In the genomic region with DNA sequence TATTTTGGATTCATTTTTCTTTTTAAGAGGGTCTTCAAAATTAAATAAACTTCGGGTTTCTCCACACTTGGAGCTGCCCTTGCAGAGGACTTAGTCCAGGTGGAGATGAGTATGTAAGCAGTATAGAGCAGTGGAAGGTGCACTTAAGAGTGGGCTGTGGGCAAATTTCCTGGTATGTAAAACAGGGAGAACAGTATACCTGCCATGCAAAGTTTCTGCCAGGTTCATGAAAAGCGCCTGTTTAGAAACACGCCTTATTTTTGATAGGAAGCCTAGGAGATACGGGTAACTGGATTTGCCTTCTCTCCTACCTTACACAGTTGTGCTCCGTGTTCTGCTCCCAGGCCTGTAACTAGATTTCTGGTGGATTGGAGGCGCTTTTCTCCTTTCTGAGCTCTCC, we compare ENCODE assay signal across 9 cellular contexts. TPM values are rescaled to one million over a fixed set of nuclear protein-coding genes. Genes with fewer than 3 reads are reported as not detected.
DNase-seq lines count a peak whose midpoint lies in the region; ATAC-seq, FAIRE-seq and TF ChIP-seq lines count a peak whose summit lies in the region.
"Had no signal": no experiment of that assay in that cellular context is flagged by ENCODE, and none has a peak within 500 bp of the region (broad histone marks: within the 10 kb centered on the region; RNA-seq: fewer than 3 reads in every experiment).

No MANE protein-coding gene starts in this region.

- H3K9me1 ChIP-seq in keratinocyte (ENCODE audit: control insufficient read depth, extremely low read depth, insufficient read depth, low read length) = peaks cover 4% of the 10 kb centered on the region

- H3K4me2 ChIP-seq in keratinocyte (ENCODE audit: control insufficient read depth, extremely low read depth, insufficient read depth, low read depth, low read length) = peak overlapping the region; percentile 91

- ATAC-seq in activated CD4-positive, alpha-beta T cell treated with anti-CD3 and anti-CD28 coated beads for 36 hours = no peak
- ATAC-seq in activated T-helper 17 cell treated with anti-CD3 and anti-CD28 coated beads, Interleukin-2, amount 50 U/mL, for 72 hours (replicated peaks) = no peak

- intact Hi-C loops in activated CD4-positive, alpha-beta T cell treated with anti-CD3 and anti-CD28 coated beads for 36 hours (cut with DNase I, micrococcal nuclease) = loop anchor here (2.0 to 5.0 kb wide), 5 partner anchors 56 to 706 kb away; a partner anchor contains a TSS
- intact Hi-C loops in posterior vena cava (cut with DNase I) = loop anchor here in 1 of 2 donors (5.0 kb wide), 1 partner anchor 109 kb away; no protein-coding TSS in a partner anchor

- dilution Hi-C loops in keratinocyte (cut with MboI; ENCODE audit: extremely low pct_ligation_motif_present, low sequenced_read_pairs) = no loop called here

- peaks cover 24% of the 10 kb centered on the region for H3K4me1 ChIP-seq in keratinocyte (ENCODE audit: control insufficient read depth, extremely low read depth, insufficient read depth, low read length)
- peaks cover 41% of the 10 kb centered on the region for H3K4me1 ChIP-seq in suprapubic skin

- 30% methylated on average over 6 of the region's 6 CpGs for WGBS in suprapubic skin

- no peak for DNase-seq in activated CD4-positive, alpha-beta T cell treated with anti-CD3 and anti-CD28 coated beads for 36 hours
- no peak for DNase-seq in activated CD4-positive, alpha-beta T cell treated with anti-CD3 and anti-CD28 coated beads, Interleukin-2, amount 50 U/mL, for 1 hour
- DNase-seq in keratinocyte (ENCODE audit: low read depth, low spot score) (no peak), suprapubic skin (ENCODE audit: low spot score in 2 of 2) (no peak), posterior vena cava (ENCODE audit: low spot score) (no peak), NCI-H446 (lab: John Stamatoyannopoulos, UW) (no peak)
- DNase-seq in central memory CD4-positive, alpha-beta T cell = no peak

- peak overlapping the region; percentile 58 to 96 (median 89) for H3K4me3 ChIP-seq in keratinocyte (ENCODE audit: control insufficient read depth in 2 of 3, extremely low read depth in 1 of 3, insufficient read depth in 2 of 3, low read depth in 1 of 3, low read length in 3 of 3)
- H3K4me3 ChIP-seq in suprapubic skin = peak overlapping the region; percentile 79

- H3K4me1 Mint-ChIP-seq in activated CD4-positive, alpha-beta T cell treated with anti-CD3 and anti-CD28 coated beads for 36 hours = peaks cover 31% of the 10 kb centered on the region
- H3K4me1 Mint-ChIP-seq in activated T-helper 17 cell treated with anti-CD3 and anti-CD28 coated beads, Interleukin-2, amount 50 U/mL, for 72 hours = peaks cover 24% of the 10 kb centered on the region

- H3K36me3 ChIP-seq in keratinocyte (ENCODE audit: control insufficient read depth in 2 of 2, extremely low read depth in 1 of 2, insufficient read depth in 2 of 2, low read length in 2 of 2) (peaks cover 14 to 27% of the 10 kb centered on the region in 2 experiments), suprapubic skin (peaks cover 25% of the 10 kb centered on the region)

- peak overlapping the region; percentile 95 for H3K9ac ChIP-seq in keratinocyte (ENCODE audit: control insufficient read depth, extremely low read depth, insufficient read depth, low read length)

- peak overlapping the region; percentile 97 for H3K27ac Mint-ChIP-seq in activated CD4-positive, alpha-beta T cell treated with anti-CD3 and anti-CD28 coated beads for 36 hours
- H3K27ac Mint-ChIP-seq in activated T-helper 17 cell treated with anti-CD3 and anti-CD28 coated beads, Interleukin-2, amount 50 U/mL, for 72 hours = peak overlapping the region; percentile 93

- no peaks in the 10 kb centered on the region for H3K27me3 Mint-ChIP-seq in activated CD4-positive, alpha-beta T cell treated with anti-CD3 and anti-CD28 coated beads for 36 hours
- no peaks in the 10 kb centered on the region for H3K27me3 Mint-ChIP-seq in activated T-helper 17 cell treated with anti-CD3 and anti-CD28 coated beads, Interleukin-2, amount 50 U/mL, for 72 hours

- CTCF ChIA-PET in activated CD4-positive, alpha-beta T cell treated with anti-CD3 and anti-CD28 coated beads for 36 hours (lab: Charles Lee) = interaction anchor here (0.9 to 2.0 kb wide), 6 partner anchors 10 to 695 kb away, joined by 3 to 5 read pairs (median 3); a partner anchor contains a TSS

- H4K20me1 ChIP-seq in keratinocyte (ENCODE audit: control insufficient read depth, extremely low read depth, insufficient read depth, low read length) = peaks cover 9% of the 10 kb centered on the region

- no peaks in the 10 kb centered on the region for H3K9me3 Mint-ChIP-seq in activated CD4-positive, alpha-beta T cell treated with anti-CD3 and anti-CD28 coated beads for 36 hours (ENCODE audit: low read depth)
- H3K9me3 Mint-ChIP-seq in activated T-helper 17 cell treated with anti-CD3 and anti-CD28 coated beads, Interleukin-2, amount 50 U/mL, for 72 hours = no peaks in the 10 kb centered on the region

- TF ChIP-seq CTCF in keratinocyte (optimal IDR thresholded peaks at IDR 0.05 in 1 of 3, IDR thresholded peaks at IDR 0.05 in 1 of 3, conservative IDR thresholded peaks at IDR 0.05 in 1 of 3; ENCODE audit: extremely low read depth in 1 of 3, insufficient read depth in 2 of 3, low read length in 3 of 3) (no peak), suprapubic skin (IDR thresholded peaks at IDR 0.05) (no peak)

- no peak for TF ChIP-seq POLR2A in suprapubic skin (IDR thresholded peaks at IDR 0.05)

- peaks cover 29% of the 10 kb centered on the region for H3K36me3 Mint-ChIP-seq in activated CD4-positive, alpha-beta T cell treated with anti-CD3 and anti-CD28 coated beads for 36 hours (ENCODE audit: low read depth)
- peaks cover 47% of the 10 kb centered on the region for H3K36me3 Mint-ChIP-seq in activated T-helper 17 cell treated with anti-CD3 and anti-CD28 coated beads, Interleukin-2, amount 50 U/mL, for 72 hours (ENCODE audit: low read depth)

- H3K9me3 ChIP-seq in keratinocyte (ENCODE audit: control insufficient read depth, low read depth, low read length) (no peaks in the 10 kb centered on the region), suprapubic skin (no peaks in the 10 kb centered on the region)

- FAIRE-seq in keratinocyte (lab: Jason Lieb, UNC) = no peak
- FAIRE-seq: TTC549 had no signal

- POLR2A ChIA-PET in activated CD4-positive, alpha-beta T cell treated with anti-CD3 and anti-CD28 coated beads for 36 hours (lab: Charles Lee) = interaction anchor here (0.6 to 1.8 kb wide), 4 partner anchors 15 to 562 kb away, joined by 3 to 13 read pairs (median 6); a partner anchor contains a TSS

- H3K4me3 Mint-ChIP-seq in activated CD4-positive, alpha-beta T cell treated with anti-CD3 and anti-CD28 coated beads for 36 hours = peak overlapping the region; percentile 89
- H3K4me3 Mint-ChIP-seq in activated T-helper 17 cell treated with anti-CD3 and anti-CD28 coated beads, Interleukin-2, amount 50 U/mL, for 72 hours = peak overlapping the region; percentile 99

- H3K27ac ChIP-seq in keratinocyte (ENCODE audit: control insufficient read depth, insufficient read depth, low read length) = peak overlapping the region; percentile 98
- H3K27ac ChIP-seq in suprapubic skin = peak overlapping the region; percentile 94

- H3K79me2 ChIP-seq in keratinocyte (ENCODE audit: control insufficient read depth, insufficient read depth, low read length) = peaks cover 47% of the 10 kb centered on the region

- no peaks in the 10 kb centered on the region for H3K27me3 ChIP-seq in keratinocyte (ENCODE audit: control insufficient read depth, extremely low read depth, insufficient read depth, low read length)
- no peaks in the 10 kb centered on the region for H3K27me3 ChIP-seq in suprapubic skin

- no peak for TF ChIP-seq EP300 in suprapubic skin (IDR thresholded peaks at IDR 0.05)

- H2AFZ ChIP-seq in keratinocyte (ENCODE audit: control insufficient read depth, low read length) = no peak overlapping the region

RNA-seq across cellular contexts. Expression of a gene that starts 1.2 kb away (rescaled TPM):
- total RNA-seq in activated CD4-positive, alpha-beta T cell treated with anti-CD3 and anti-CD28 coated beads for 36 hours = 10 to 100 TPM; 34.0 to 35.8 TPM
- 10 to 100 TPM; 25.3 to 34.8 TPM for total RNA-seq in activated T-helper 17 cell treated with anti-CD3 and anti-CD28 coated beads, Interleukin-2, amount 50 U/mL, for 72 hours
- polyA plus RNA-seq in keratinocyte = 31.0 to 39.5 TPM (median 31.6 TPM) in 3 replicates
- polyA plus RNA-seq in keratinocyte (2011; ENCODE audit: low read depth) = 18.0 TPM
- 29.4 and 38.4 TPM in 2 replicates for polyA plus RNA-seq in keratinocyte (2011; cell fraction: cytosol; rRNA removed)
- 78.8 and 82.6 TPM in 2 replicates for polyA plus RNA-seq in keratinocyte (2011; cell fraction: nucleus; rRNA removed)
- polyA plus RNA-seq in keratinocyte (2012; ENCODE audit: low replicate concordance) = 21.4 and 32.0 TPM in 2 replicates
- 42.6 to 56.7 TPM (median 45.3 TPM) in 3 replicates for polyA minus RNA-seq in keratinocyte
- 19.2 TPM for polyA minus RNA-seq in keratinocyte (2011; cell fraction: cytosol; rRNA and poly(A)+ RNA removed)
- polyA minus RNA-seq in keratinocyte (2011; cell fraction: nucleus; rRNA and poly(A)+ RNA removed) = 43.9 and 91.1 TPM in 2 replicates
- total RNA-seq in suprapubic skin (10 to 100 TPM; 32.4 to 61.0 (median 45.1) TPM), posterior vena cava (10 to 100 TPM; 19.9 to 21.9 TPM)

RNA-seq across cellular contexts. Expression of a gene that starts 56.1 kb away (rescaled TPM):
- 10 to 100 TPM; 15.8 to 20.9 TPM for total RNA-seq in activated CD4-positive, alpha-beta T cell treated with anti-CD3 and anti-CD28 coated beads for 36 hours
- 10 to 100 TPM; 21.8 to 23.7 TPM for total RNA-seq in activated T-helper 17 cell treated with anti-CD3 and anti-CD28 coated beads, Interleukin-2, amount 50 U/mL, for 72 hours
- 8.5 to 14.6 TPM (median 10.0 TPM) in 3 replicates for polyA plus RNA-seq in keratinocyte
- polyA plus RNA-seq in keratinocyte (2011; ENCODE audit: low read depth) = 6.2 TPM
- 7.3 and 10.1 TPM in 2 replicates for polyA plus RNA-seq in keratinocyte (2011; cell fraction: cytosol; rRNA removed)
- polyA plus RNA-seq in keratinocyte (2011; cell fraction: nucleus; rRNA removed) = 26.2 and 31.8 TPM in 2 replicates
- 8.0 and 14.6 TPM in 2 replicates for polyA plus RNA-seq in keratinocyte (2012; ENCODE audit: low replicate concordance)
- 13.2 to 44.4 TPM (median 20.8 TPM) in 3 replicates for polyA minus RNA-seq in keratinocyte
- 15.7 TPM for polyA minus RNA-seq in keratinocyte (2011; cell fraction: cytosol; rRNA and poly(A)+ RNA removed)
- polyA minus RNA-seq in keratinocyte (2011; cell fraction: nucleus; rRNA and poly(A)+ RNA removed) = 13.5 and 20.6 TPM in 2 replicates
- total RNA-seq in suprapubic skin (10 to 100 TPM in 2 of 4 donors, 1 to 10 TPM in 2; 6.3 to 21.0 (median 9.9) TPM), posterior vena cava (10 to 100 TPM; 25.0 to 25.5 TPM)
